8 cellular contexts compared by ENCODE assay signal in genomic region chr9:126470251-126470993, GRCh38.
A peak's percentile ranks its signal among the peaks of the same experiment; 100 is the strongest.
DNase-seq lines count a peak whose midpoint lies in the region; ATAC-seq and TF ChIP-seq lines count a peak whose summit lies in the region.

No MANE protein-coding gene starts in this region.

- H3K9me3 ChIP-seq in CD4-positive, alpha-beta memory T cell (ENCODE audit: control insufficient read depth in 1 of 2, low read length in 2 of 2): no peaks in the 10 kb centered on the region
- no peaks in the 10 kb centered on the region for H3K9me3 ChIP-seq in OCI-LY3 (ENCODE audit: insufficient read depth, low read length)

- no peaks in the 10 kb centered on the region for H3K36me3 ChIP-seq in CD4-positive, alpha-beta memory T cell (ENCODE audit: insufficient read depth, low read length)
- H3K36me3 ChIP-seq in OCI-LY3 (replicated peaks; ENCODE audit: low read depth, low read length): no peaks in the 10 kb centered on the region

- H3K4me3 Mint-ChIP-seq in CD4-positive, alpha-beta memory T cell: peak overlapping the region; percentile 73 to 87 (median 80)

- H3K79me2 ChIP-seq in OCI-LY3 (ENCODE audit: low read length): no peaks in the 10 kb centered on the region

- peaks cover 68% of the 10 kb centered on the region for H4K20me1 ChIP-seq in OCI-LY3 (ENCODE audit: insufficient read depth, low read length)

- peak overlapping the region in 1 of 2 donors; percentile 15 for H3K4me3 ChIP-seq in CD4-positive, alpha-beta memory T cell (ENCODE audit: low read length in 2 of 2)
- peak overlapping the region; percentile 74 for H3K4me3 ChIP-seq in OCI-LY3 (ENCODE audit: low read length)

- peaks cover 70% of the 10 kb centered on the region for H3K4me1 ChIP-seq in CD4-positive, alpha-beta memory T cell (ENCODE audit: insufficient read depth, low read length)
- peaks cover 25% of the 10 kb centered on the region for H3K4me1 ChIP-seq in OCI-LY3 (ENCODE audit: low read length)

- H3K9ac ChIP-seq in OCI-LY3 (ENCODE audit: low read length): no peak overlapping the region

- intact Hi-C loops in CD4-positive, alpha-beta memory T cell (cut with micrococcal nuclease): loop anchor here (5.0 kb wide), 1 partner anchor 73 kb away; no protein-coding TSS in a partner anchor

- H3K4me2 ChIP-seq in OCI-LY3 (ENCODE audit: low read length): peak overlapping the region; percentile 96

- peak in 1 of 5 donors; percentile 74 for DNase-seq in CD4-positive, alpha-beta memory T cell
- DNase-seq in left kidney (ENCODE audit: low read depth, low spot score): peak; percentile 36
- DNase-seq in HPDE6-E6E7 (ENCODE audit: extremely low spot score): no peak
- DNase-seq in glomerular visceral epithelial cell (ENCODE audit: extremely low spot score): no peak
- DNase-seq in hypothalamus (lab: John Stamatoyannopoulos, UW): no peak

- H3K27me3 Mint-ChIP-seq in CD4-positive, alpha-beta memory T cell: no peaks in the 10 kb centered on the region

- no peaks in the 10 kb centered on the region for H3K27me3 ChIP-seq in CD4-positive, alpha-beta memory T cell (ENCODE audit: insufficient read depth, low read length)
- H3K27me3 ChIP-seq in OCI-LY3 (ENCODE audit: low read depth, low read length): peaks cover 90% of the 10 kb centered on the region

- POLR2A ChIA-PET in CD4-positive, alpha-beta memory T cell (lab: Charles Lee; ENCODE audit: partially characterized antibody): interaction anchor here (0.5 to 5.0 kb wide), 11 partner anchors 11 to 143 kb away, joined by 3 to 27 read pairs (median 6); partner anchors contain the start of gene MVB12B

- H3K36me3 Mint-ChIP-seq in CD4-positive, alpha-beta memory T cell: peaks cover 1 to 4% of the 10 kb centered on the region in 2 donors

- peak overlapping the region; percentile 92 to 98 (median 96) for H3K27ac Mint-ChIP-seq in CD4-positive, alpha-beta memory T cell

- TF ChIP-seq CTCF in OCI-LY3 (IDR thresholded peaks at IDR 0.05; ENCODE audit: low read depth, low read length): no peak

- peaks cover 62 to 87% (median 74%) of the 10 kb centered on the region in 4 donors for H3K4me1 Mint-ChIP-seq in CD4-positive, alpha-beta memory T cell

- CTCF ChIA-PET in CD4-positive, alpha-beta memory T cell (lab: Charles Lee; ENCODE audit: partially characterized antibody): interaction anchor here (0.9 to 5.5 kb wide), 8 partner anchors 10 to 168 kb away, joined by 3 to 57 read pairs (median 4); no protein-coding TSS in a partner anchor

- no peaks in the 10 kb centered on the region for H3K9me3 Mint-ChIP-seq in CD4-positive, alpha-beta memory T cell

- ATAC-seq in GM21723 (IDR thresholded peaks at IDR 0.05; ENCODE audit: unreplicated experiment): peak; percentile 47
- no peak for ATAC-seq in HG03469 (IDR thresholded peaks at IDR 0.05; ENCODE audit: unreplicated experiment)

- H2AFZ ChIP-seq in OCI-LY3 (ENCODE audit: low read depth, low read length): no peak overlapping the region

- peak overlapping the region; percentile 57 for H3K27ac ChIP-seq in CD4-positive, alpha-beta memory T cell (ENCODE audit: low read depth, low read length)
- no peak overlapping the region for H3K27ac ChIP-seq in OCI-LY3 (ENCODE audit: low read length)
